1 cellular context compared by ENCODE assay signal in the genomic region with DNA sequence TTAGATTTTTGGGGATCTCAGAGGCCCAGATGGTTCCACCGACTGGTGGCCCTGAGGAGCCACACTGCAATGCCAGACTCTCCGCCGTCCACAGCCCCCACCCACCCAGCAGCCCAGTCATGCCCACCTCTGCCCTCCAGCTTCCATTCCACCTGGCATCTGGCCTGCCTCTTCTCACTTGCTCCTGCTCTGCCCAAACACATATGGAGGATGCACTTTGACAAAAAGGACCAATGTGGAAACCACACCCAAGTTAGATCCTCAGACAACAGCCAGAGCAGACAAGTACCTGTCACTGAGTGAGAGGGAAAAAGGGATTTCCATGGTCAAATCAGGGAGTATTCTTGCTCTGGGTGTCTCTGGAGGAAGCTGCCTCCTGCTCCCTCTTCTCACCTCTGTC.
TF ChIP-seq lines count a peak whose summit lies in the region.

No MANE protein-coding gene starts in this region.

TF ChIP-seq in IMR-90, 13 proteins besides CTCF, POLR2A, EP300 and RAD21 (continued from another document):
- TF ChIP-seq CEBPB (IDR thresholded peaks at IDR 0.05; ENCODE audit: low read depth, low read length) (no peak), RFX5 (IDR thresholded peaks at IDR 0.05; ENCODE audit: low read depth, low read length) (no peak), MXI1 (IDR thresholded peaks at IDR 0.05; ENCODE audit: borderline replicate concordance, low read depth, low read length) (no peak), SMC3 (IDR thresholded peaks at IDR 0.05; ENCODE audit: low read depth, low read length) (no peak)
- TF ChIP-seq, protein P1, sequence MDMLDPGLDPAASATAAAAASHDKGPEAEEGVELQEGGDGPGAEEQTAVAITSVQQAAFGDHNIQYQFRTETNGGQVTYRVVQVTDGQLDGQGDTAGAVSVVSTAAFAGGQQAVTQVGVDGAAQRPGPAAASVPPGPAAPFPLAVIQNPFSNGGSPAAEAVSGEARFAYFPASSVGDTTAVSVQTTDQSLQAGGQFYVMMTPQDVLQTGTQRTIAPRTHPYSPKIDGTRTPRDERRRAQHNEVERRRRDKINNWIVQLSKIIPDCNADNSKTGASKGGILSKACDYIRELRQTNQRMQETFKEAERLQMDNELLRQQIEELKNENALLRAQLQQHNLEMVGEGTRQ (IDR thresholded peaks at IDR 0.05; ENCODE audit: low read depth, low read length): no peak
